Comparison of ENCODE assay signal across 19 cellular contexts in the genomic region with DNA sequence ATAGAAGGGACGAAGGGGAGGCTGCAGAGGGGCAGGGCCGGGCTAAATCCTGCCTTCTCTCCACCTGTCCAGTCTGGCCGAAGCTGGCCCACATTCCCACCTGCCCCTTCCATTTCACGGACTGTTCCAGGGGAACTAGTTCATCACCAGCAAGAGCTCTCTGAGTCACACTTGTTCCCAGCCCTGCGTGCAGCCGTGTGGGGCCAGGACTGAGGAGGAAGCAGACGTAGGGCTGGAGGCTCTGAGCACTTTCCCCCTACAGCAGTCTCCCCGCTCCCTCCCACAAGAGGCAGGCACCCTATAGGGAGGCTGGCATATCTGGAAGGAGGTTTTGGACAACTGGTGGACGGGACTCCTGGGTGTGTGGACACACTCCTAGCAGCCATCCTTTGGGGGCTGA. TPM values are rescaled to one million over a fixed set of nuclear protein-coding genes. Genes with fewer than 3 reads are reported as not detected.
DNase-seq lines count a peak whose midpoint lies in the region; ATAC-seq and TF ChIP-seq lines count a peak whose summit lies in the region.
"Had no signal": no experiment of that assay in that cellular context is flagged by ENCODE, and none has a peak within 500 bp of the region (broad histone marks: within the 10 kb centered on the region; RNA-seq: fewer than 3 reads in every experiment).

No MANE protein-coding gene starts in this region.

- no peaks in the 10 kb centered on the region for H3K36me3 Mint-ChIP-seq in activated T-cell treated with anti-CD3 and anti-CD28 coated beads, Interleukin-2, amount 50 U/mL, for 4 hours (ENCODE audit: insufficient read depth)
- H3K36me3 Mint-ChIP-seq: mesothelial cell of epicardium had no signal

- no peak for TF ChIP-seq CTCF in hepatocyte (IDR thresholded peaks at IDR 0.05; ENCODE audit: poor library complexity)

- H2AFZ ChIP-seq in hepatocyte = no peak overlapping the region

- H3K27me3 Mint-ChIP-seq in activated T-cell treated with anti-CD3 and anti-CD28 coated beads, Interleukin-2, amount 50 U/mL, for 4 hours (ENCODE audit: low read depth) = no peaks in the 10 kb centered on the region
- H3K27me3 Mint-ChIP-seq: activated naive CD8-positive, alpha-beta T cell treated with anti-CD3 and anti-CD28 coated beads, Interleukin-2, amount 50 U/mL, for 24 hours; dendritic cell treated with granulocyte-macrophage colony-stimulating factor and Interleukin-4, amounts not matched to agents 40 ng/mL and 50 ng/mL, for 4 days; stimulated activated naive CD8-positive, alpha-beta T cell treated with anti-CD3 and anti-CD28 coated beads, Interleukin-15, amount 100 ng/mL, for 72 hours had no signal

- no peak for ATAC-seq in activated T-cell treated with anti-CD3 and anti-CD28 coated beads, Interleukin-2, amount 50 U/mL, for 4 hours
- no peak for ATAC-seq in HG03039 (IDR thresholded peaks at IDR 0.05; ENCODE audit: unreplicated experiment)
- ATAC-seq: activated naive CD8-positive, alpha-beta T cell treated with anti-CD3 and anti-CD28 coated beads, Interleukin-2, amount 50 U/mL, for 24 hours; stimulated activated naive CD8-positive, alpha-beta T cell treated with anti-CD3 and anti-CD28 coated beads, Interleukin-15, amount 100 ng/mL, for 72 hours had no signal

- 60% methylated on average over 9 of the region's 9 CpGs for WGBS in hepatocyte (ENCODE audit: low lambda C conversion rate, missing lambda C conversion rate)

- in situ Hi-C loops in ACHN (cut with HindIII; ENCODE audit: low pct_ligation_motif_present, low pct_unique_long_range_greater_than_20kb, low sequenced_read_pairs) = no loop called here

- peaks cover 6% of the 10 kb centered on the region for H3K4me1 ChIP-seq in hepatocyte (ENCODE audit: insufficient read depth)

- no peaks in the 10 kb centered on the region for H3K9me2 ChIP-seq in hepatocyte (replicated peaks; ENCODE audit: insufficient read depth)

- no peaks in the 10 kb centered on the region for H3K27me3 ChIP-seq in hepatocyte

- no peak overlapping the region for H3K4me2 ChIP-seq in hepatocyte
- H3K4me2 ChIP-seq: smooth muscle cell had no signal

- no peaks in the 10 kb centered on the region for H3K9me3 ChIP-seq in hepatocyte (ENCODE audit: low read depth)

- H3K4me3 ChIP-seq in hepatocyte = no peak overlapping the region
- H3K4me3 ChIP-seq: smooth muscle cell had no signal

- H3K4me3 Mint-ChIP-seq in activated T-cell treated with anti-CD3 and anti-CD28 coated beads, Interleukin-2, amount 50 U/mL, for 4 hours = no peak overlapping the region
- H3K4me3 Mint-ChIP-seq: activated naive CD8-positive, alpha-beta T cell treated with anti-CD3 and anti-CD28 coated beads, Interleukin-2, amount 50 U/mL, for 24 hours; dendritic cell treated with granulocyte-macrophage colony-stimulating factor and Interleukin-4, amounts not matched to agents 40 ng/mL and 50 ng/mL, for 4 days; mesothelial cell of epicardium; stimulated activated naive CD8-positive, alpha-beta T cell treated with anti-CD3 and anti-CD28 coated beads, Interleukin-15, amount 100 ng/mL, for 72 hours; T-helper 2 cell treated with Interferon-gamma antibody and Interleukin-4, amounts not matched to agents 5 μg/mL and 100 μg/mL, for 36 hours had no signal

- H3K4me1 Mint-ChIP-seq in activated T-cell treated with anti-CD3 and anti-CD28 coated beads, Interleukin-2, amount 50 U/mL, for 4 hours (ENCODE audit: low read depth) = no peaks in the 10 kb centered on the region
- H3K4me1 Mint-ChIP-seq: activated naive CD8-positive, alpha-beta T cell treated with anti-CD3 and anti-CD28 coated beads, Interleukin-2, amount 50 U/mL, for 24 hours had no signal

- DNase-seq in ACHN (peak; percentile 72), HT1080 (ENCODE audit: low read depth) (peak; percentile 60), amniotic epithelial cell (ENCODE audit: low read depth) (peak; percentile 32), hepatocyte (ENCODE audit: low spot score) (peak; percentile 31), activated T-cell treated with anti-CD3 and anti-CD28 coated beads for 4 hours (no peak)
- DNase-seq in activated T-cell treated with anti-CD3 and anti-CD28 coated beads, Interleukin-2, amount 50 U/mL, for 4 hours = no peak
- DNase-seq in activated CD8-positive, alpha-beta memory T cell treated with anti-CD3 and anti-CD28 coated beads for 24 hours = no peak
- DNase-seq: activated CD4-positive, alpha-beta T cell treated with anti-CD3 and anti-CD28 coated beads for 48 hours; activated naive CD8-positive, alpha-beta T cell treated with anti-CD3 and anti-CD28 coated beads, Interleukin-2, amount 50 U/mL, for 24 hours; activated T-cell treated with anti-CD3 and anti-CD28 coated beads, Interleukin-2, amount 50 U/mL, for 48 hours; KG1; NCI-H1930; NCI-H774; stimulated activated naive CD8-positive, alpha-beta T cell treated with anti-CD3 and anti-CD28 coated beads, Interleukin-15, amount 100 ng/mL, for 72 hours had no signal

- no peaks in the 10 kb centered on the region for H3K36me3 ChIP-seq in hepatocyte (replicated peaks; ENCODE audit: insufficient read depth, low read depth)

- no peaks in the 10 kb centered on the region for H4K20me1 ChIP-seq in hepatocyte (ENCODE audit: insufficient read depth, poor library complexity, severe bottlenecking)

- no peaks in the 10 kb centered on the region for H3K9me3 Mint-ChIP-seq in activated T-cell treated with anti-CD3 and anti-CD28 coated beads, Interleukin-2, amount 50 U/mL, for 4 hours
- H3K9me3 Mint-ChIP-seq: activated naive CD8-positive, alpha-beta T cell treated with anti-CD3 and anti-CD28 coated beads, Interleukin-2, amount 50 U/mL, for 24 hours; dendritic cell treated with granulocyte-macrophage colony-stimulating factor and Interleukin-4, amounts not matched to agents 40 ng/mL and 50 ng/mL, for 4 days; mesothelial cell of epicardium; stimulated activated naive CD8-positive, alpha-beta T cell treated with anti-CD3 and anti-CD28 coated beads, Interleukin-15, amount 100 ng/mL, for 72 hours; T-helper 2 cell treated with Interferon-gamma antibody and Interleukin-4, amounts not matched to agents 5 μg/mL and 100 μg/mL, for 36 hours had no signal

- no peaks in the 10 kb centered on the region for H3K79me2 ChIP-seq in hepatocyte

- H3K27ac ChIP-seq in hepatocyte = peak overlapping the region; percentile 71

RNA-seq across cellular contexts. Expression of gene ITIH4, which starts 3.0 kb away (rescaled TPM):
- 0.17 TPM in 1 of 2 replicates, not detected in the other for total RNA-seq in HT1080 (2014; rRNA removed; shearing (Covaris generic))
- polyA plus RNA-seq in HT1080 (2015; cell fraction: cytosol; rRNA removed) = 0.06 and 0.12 TPM in 2 replicates
- 2.8 TPM in 1 of 2 replicates, not detected in the other for polyA plus RNA-seq in HT1080 (2015; cell fraction: nucleus; rRNA removed)
- total RNA-seq in hepatocyte = 45.3 and 55.9 TPM in 2 replicates
- 80.8 and 91.3 TPM in 2 replicates for polyA plus RNA-seq in hepatocyte
- total RNA-seq in activated T-cell treated with anti-CD3 and anti-CD28 coated beads, Interleukin-2, amount 50 U/mL, for 4 hours = 1 to 10 TPM; 6.9 to 8.2 (median 8.0) TPM

RNA-seq across cellular contexts. Expression of gene MUSTN1, which starts 7.4 kb away (rescaled TPM):
- total RNA-seq in HT1080 (2014; rRNA removed; shearing (Covaris generic)) = 0.30 TPM in 1 of 2 replicates, not detected in the other
- not detected in 2 replicates for polyA plus RNA-seq in HT1080 (2015; cell fraction: cytosol; rRNA removed)
- polyA plus RNA-seq in HT1080 (2015; cell fraction: nucleus; rRNA removed) = 4.8 and 4.9 TPM in 2 replicates
- 1.8 and 2.6 TPM in 2 replicates for total RNA-seq in hepatocyte
- polyA plus RNA-seq in hepatocyte = 0.27 TPM in 1 of 2 replicates, not detected in the other
- total RNA-seq in activated T-cell treated with anti-CD3 and anti-CD28 coated beads, Interleukin-2, amount 50 U/mL, for 4 hours = 1 to 10 TPM in 1 of 3 donors, under 1 TPM in 2; 0.38 to 1.2 (median 0.58) TPM

RNA-seq across cellular contexts. Expression of gene ITIH3, which starts 32.8 kb away (rescaled TPM):
- 0.03 and 0.45 TPM in 2 replicates for total RNA-seq in HT1080 (2014; rRNA removed; shearing (Covaris generic))
- polyA plus RNA-seq in HT1080 (2015; cell fraction: cytosol; rRNA removed) = not detected in 2 replicates
- polyA plus RNA-seq in HT1080 (2015; cell fraction: nucleus; rRNA removed) = 0.07 TPM in 1 of 2 replicates, not detected in the other
- total RNA-seq in hepatocyte = 53.6 and 63.3 TPM in 2 replicates
- polyA plus RNA-seq in hepatocyte = 66.9 and 71.7 TPM in 2 replicates
- under 1 TPM; 0.13 to 0.24 (median 0.18) TPM for total RNA-seq in activated T-cell treated with anti-CD3 and anti-CD28 coated beads, Interleukin-2, amount 50 U/mL, for 4 hours
- total RNA-seq: smooth muscle cell had no signal
- polyA plus RNA-seq: smooth muscle cell had no signal

RNA-seq across cellular contexts. Expression of gene ITIH1, which starts 50.0 kb away (rescaled TPM):
- total RNA-seq in HT1080 (2014; rRNA removed; shearing (Covaris generic)) = not detected in 2 replicates
- not detected in 2 replicates for polyA plus RNA-seq in HT1080 (2015; cell fraction: cytosol; rRNA removed)
- polyA plus RNA-seq in HT1080 (2015; cell fraction: nucleus; rRNA removed) = not detected in 2 replicates
- total RNA-seq in hepatocyte = 120 and 154 TPM in 2 replicates
- polyA plus RNA-seq in hepatocyte = 160 and 250 TPM in 2 replicates
- total RNA-seq in activated T-cell treated with anti-CD3 and anti-CD28 coated beads, Interleukin-2, amount 50 U/mL, for 4 hours = under 1 TPM in 2 of 3 donors, not detected in 1; 0.15 to 0.19 TPM
- total RNA-seq: mesothelial cell of epicardium, smooth muscle cell had no signal
- polyA plus RNA-seq: smooth muscle cell had no signal

RNA-seq across cellular contexts. Expression of gene NEK4, which starts 56.7 kb away (rescaled TPM):
- total RNA-seq in HT1080 (2014; rRNA removed; shearing (Covaris generic)) = 25.9 and 29.1 TPM in 2 replicates
- 13.5 and 15.2 TPM in 2 replicates for polyA plus RNA-seq in HT1080 (2015; cell fraction: cytosol; rRNA removed)
- 12.8 and 13.5 TPM in 2 replicates for polyA plus RNA-seq in HT1080 (2015; cell fraction: nucleus; rRNA removed)
- total RNA-seq in hepatocyte = 19.2 and 21.4 TPM in 2 replicates
- polyA plus RNA-seq in hepatocyte = 5.5 and 8.0 TPM in 2 replicates
- 10 to 100 TPM; 16.0 to 36.9 (median 26.9) TPM for total RNA-seq in activated T-cell treated with anti-CD3 and anti-CD28 coated beads, Interleukin-2, amount 50 U/mL, for 4 hours

Comparison
In these comparisons a context has a peak if more than half of its experiments do, and no peak if none do; other contexts are left out.
1. DNase-seq: peak in ACHN (single experiment), HT1080 (single experiment), amniotic epithelial cell (single experiment) and hepatocyte (single experiment); none in activated T-cell treated with anti-CD3 and anti-CD28 coated beads, Interleukin-2, amount 50 U/mL, for 4 hours (single experiment), activated CD8-positive, alpha-beta memory T cell treated with anti-CD3 and anti-CD28 coated beads for 24 hours (single experiment) and activated T-cell treated with anti-CD3 and anti-CD28 coated beads for 4 hours (single experiment).
2. RNA of gene ITIH3, which starts 32.8 kb away (total RNA-seq): 53.6 to 63.3 TPM in hepatocyte; 0.03 to 0.45 TPM in HT1080 and 0.13 to 0.24 TPM in activated T-cell treated with anti-CD3 and anti-CD28 coated beads, Interleukin-2, amount 50 U/mL, for 4 hours; every median in the first group is over 10 times any median in the second.